In the genomic region with DNA sequence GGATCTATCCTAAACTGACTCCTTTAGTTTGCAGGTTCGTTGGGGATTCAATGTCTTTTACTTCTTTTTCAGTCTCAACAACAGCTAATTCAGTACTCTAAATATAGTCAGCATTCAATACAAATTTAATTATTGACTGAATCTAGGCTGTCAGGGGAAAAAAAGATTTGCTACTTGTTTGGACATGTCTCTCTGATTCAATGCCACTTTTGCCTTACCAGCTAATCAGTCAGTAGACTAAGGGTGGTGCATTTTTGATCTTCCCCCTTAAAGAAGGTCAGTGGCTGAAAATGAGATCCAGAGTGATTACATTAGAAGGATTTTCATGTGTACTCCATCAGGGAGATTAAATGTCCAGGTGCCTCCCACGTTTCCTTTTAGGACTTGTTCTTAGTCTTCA, we compare ENCODE assay signal across 23 cellular contexts.
"Had no signal": no experiment of that assay in that cellular context is flagged by ENCODE, and none has a peak within 500 bp of the region (broad histone marks: within the 10 kb centered on the region; RNA-seq: fewer than 3 reads in every experiment).

No MANE protein-coding gene starts in this region.

- H3K27ac ChIP-seq: colonic mucosa, left ventricle myocardium inferior, lower lobe of right lung, pancreas, psoas muscle, right lobe of liver, suprapubic skin, thyroid gland had no signal

- DNase-seq: colonic mucosa; dermis blood vessel endothelial cell; endodermal cell; kidney; left cardiac atrium; left ventricle myocardium inferior; lower lobe of right lung; mesenchymal stem cell; midbrain; naive B cell; occipital lobe; pancreas; psoas muscle; retina; right lobe of liver; stimulated activated CD4-positive, alpha-beta T cell treated with anti-CD3 and anti-CD28 coated beads, Interleukin-4, amount 100 ng/mL, for 1 hour; stimulated activated CD8-positive, alpha-beta memory T cell treated with anti-CD3 and anti-CD28 coated beads, Interleukin-4, amount 100 ng/mL, for 48 hours; stimulated activated naive CD8-positive, alpha-beta T cell treated with anti-CD3 and anti-CD28 coated beads, Interleukin-15, Interleukin-2, amounts not matched to agents 100 U/mL and 50 U/mL, for 24 hours; thyroid gland had no signal

- H3K4me1 ChIP-seq: colonic mucosa, left ventricle myocardium inferior, lower lobe of right lung, pancreas, psoas muscle, right lobe of liver had no signal

- H3K27ac Mint-ChIP-seq: endodermal cell; naive B cell; nephron; stimulated activated effector memory CD8-positive, alpha-beta T cell treated with anti-CD3 and anti-CD28 coated beads, Interleukin-12 subunit alpha, Interleukin-12 subunit beta, amount 100 ng/mL, for 72 hours; type B pancreatic cell had no signal

- H3K27me3 ChIP-seq: colonic mucosa, pancreas, right lobe of liver, suprapubic skin, thyroid gland had no signal

- H3K36me3 Mint-ChIP-seq: naive B cell; stimulated activated effector memory CD8-positive, alpha-beta T cell treated with anti-CD3 and anti-CD28 coated beads, Interleukin-12 subunit alpha, Interleukin-12 subunit beta, amount 100 ng/mL, for 72 hours; type B pancreatic cell had no signal

- H3K4me3 Mint-ChIP-seq: endodermal cell; naive B cell; nephron; stimulated activated effector memory CD8-positive, alpha-beta T cell treated with anti-CD3 and anti-CD28 coated beads, Interleukin-12 subunit alpha, Interleukin-12 subunit beta, amount 100 ng/mL, for 72 hours; type B pancreatic cell had no signal

- ATAC-seq: left cardiac atrium; lower lobe of right lung; pancreas; psoas muscle; right lobe of liver; stimulated activated effector memory CD8-positive, alpha-beta T cell treated with anti-CD3 and anti-CD28 coated beads, Interleukin-12 subunit alpha, Interleukin-12 subunit beta, amount 100 ng/mL, for 72 hours; stimulated activated naive CD8-positive, alpha-beta T cell treated with anti-CD3 and anti-CD28 coated beads, Interleukin-15, Interleukin-2, amounts not matched to agents 100 U/mL and 50 U/mL, for 24 hours had no signal

- H3K27me3 Mint-ChIP-seq: type B pancreatic cell had no signal

- H3K9me3 Mint-ChIP-seq: endodermal cell; nephron; stimulated activated effector memory CD8-positive, alpha-beta T cell treated with anti-CD3 and anti-CD28 coated beads, Interleukin-12 subunit alpha, Interleukin-12 subunit beta, amount 100 ng/mL, for 72 hours had no signal
